10 cellular contexts compared by ENCODE assay signal in the genomic region with DNA sequence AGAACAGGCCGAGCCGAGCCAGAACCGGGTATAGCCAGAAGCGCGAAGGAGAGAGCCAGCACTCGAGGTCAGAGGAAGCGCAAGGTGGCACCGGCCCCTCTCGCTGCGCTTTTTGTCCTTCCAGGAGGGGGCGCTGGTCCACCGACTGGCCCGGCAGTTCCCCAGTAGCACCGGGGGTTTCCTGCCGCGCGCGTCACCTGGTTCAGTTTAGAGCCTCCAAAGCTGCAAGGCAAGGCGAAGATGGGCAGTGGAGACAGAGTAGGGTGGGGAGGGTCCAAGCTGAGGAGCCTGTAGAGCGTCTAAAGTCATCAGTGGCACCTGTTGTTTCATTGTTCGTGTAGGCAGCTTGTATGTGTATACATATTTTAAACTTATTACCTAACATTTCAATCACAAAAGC. TPM values are rescaled to one million over a fixed set of nuclear protein-coding genes. Genes with fewer than 3 reads are reported as not detected.
A peak's percentile ranks its signal among the peaks of the same experiment; 100 is the strongest.
DNase-seq lines count a peak whose midpoint lies in the region; ATAC-seq, FAIRE-seq and TF ChIP-seq lines count a peak whose summit lies in the region.
"Had no signal": no experiment of that assay in that cellular context is flagged by ENCODE, and none has a peak within 500 bp of the region (broad histone marks: within the 10 kb centered on the region; RNA-seq: fewer than 3 reads in every experiment).

No MANE protein-coding gene starts in this region.

- H3K27me3 ChIP-seq in right lobe of liver, result no peaks in the 10 kb centered on the region

- H3K4me3 Mint-ChIP-seq in activated T-helper 2 cell treated with anti-CD3 and anti-CD28 coated beads, Interferon-gamma antibody, Interleukin-2, Interleukin-4, amounts not matched to agents 10 μg/mL and 5 μg/mL and 100 μg/mL, durations not matched to agents 14 hours and 24 hours and 36 hours (ENCODE audit: low read depth), result no peak overlapping the region

- H3K36me3 ChIP-seq in HEK293 (ENCODE audit: control insufficient read depth in 2 of 2, insufficient read depth in 1 of 2, low read length in 2 of 2) (no peaks in the 10 kb centered on the region; a peak in 1 of 3 replicates), right lobe of liver (no peaks in the 10 kb centered on the region)

- 32% methylated on average over 11 of the region's 21 CpGs for WGBS in right lobe of liver (ENCODE audit: insufficient coverage, low coverage, low lambda C conversion rate, missing lambda C conversion rate)

- peak; percentile 20 for TF ChIP-seq CTCF in AG10803 (conservative IDR thresholded peaks at IDR 0.05; ENCODE audit: low read length)
- TF ChIP-seq CTCF in HEK293 (tag by site-specific recombination; IDR thresholded peaks at IDR 0.05), result peak; percentile 41; the same call in 1 of the 2 replicates
- peak; percentile 24 to 48 (median 34) for TF ChIP-seq CTCF in right lobe of liver (IDR thresholded peaks at IDR 0.05)

- CTCF ChIA-PET in HEK293 (lab: Yijun Ruan, JAX), result interaction anchor here (0.6 to 9.3 kb wide), 20 partner anchors 12 to 829 kb away, joined by 3 to 140 read pairs (median 6); no protein-coding TSS in a partner anchor

- no peaks in the 10 kb centered on the region for H3K4me1 Mint-ChIP-seq in activated T-helper 2 cell treated with anti-CD3 and anti-CD28 coated beads, Interferon-gamma antibody, Interleukin-2, Interleukin-4, amounts not matched to agents 10 μg/mL and 5 μg/mL and 100 μg/mL, durations not matched to agents 14 hours and 24 hours and 36 hours (ENCODE audit: low read depth)

- no peak overlapping the region for H3K27ac ChIP-seq in HEK293 (ENCODE audit: extremely low read depth, low read depth, low read length)
- no peak overlapping the region for H3K27ac ChIP-seq in right lobe of liver
- H3K27ac ChIP-seq in caudate nucleus (ENCODE audit: low read depth, low read length), result no peak overlapping the region

- DNase-seq in AG10803 (ENCODE audit: low read depth) (no peak), right lobe of liver (no peak), caudate nucleus (lab: John Stamatoyannopoulos, UW) (no peak), SW480 (ENCODE audit: low spot score) (no peak), HTR-8/SVneo (ENCODE audit: insufficient read length, low spot score) (no peak)
- DNase-seq in activated T-helper 2 cell treated with anti-CD3 and anti-CD28 coated beads, Interferon-gamma antibody, Interleukin-2, Interleukin-4, amounts not matched to agents 10 μg/mL and 5 μg/mL and 100 μg/mL, durations not matched to agents 14 hours and 24 hours and 36 hours (ENCODE audit: low spot score), result peak; percentile 21
- DNase-seq in effector CD8-positive, alpha-beta T cell (lab: John Stamatoyannopoulos, UW), result no peak
- DNase-seq: foreskin melanocyte, retina had no signal

- intact Hi-C loops in activated T-helper 2 cell treated with anti-CD3 and anti-CD28 coated beads, Interferon-gamma antibody, Interleukin-2, Interleukin-4, amounts not matched to agents 10 μg/mL and 5 μg/mL and 100 μg/mL, durations not matched to agents 14 hours and 24 hours and 36 hours (cut with micrococcal nuclease), result no loop called here
- intact Hi-C loops in right lobe of liver (cut with DNase I), result loop anchor here in 1 of 2 donors (10.0 kb wide), 1 partner anchor 58 kb away; no protein-coding TSS in a partner anchor

- peak in 3 of 4 donors; percentile 35 to 45 (median 44) for ATAC-seq in right lobe of liver

- H3K4me3 ChIP-seq in AG10803 (ENCODE audit: low read length), result no peak overlapping the region
- H3K4me3 ChIP-seq in HEK293 (ENCODE audit: low read depth, low read length), result no peak overlapping the region
- no peak overlapping the region for H3K4me3 ChIP-seq in right lobe of liver

- no peak for FAIRE-seq in HTR-8/SVneo (lab: Jason Lieb, UNC)

- H3K9me3 ChIP-seq in HEK293 (ENCODE audit: control insufficient read depth, insufficient read depth, low read depth, low read length) (no peaks in the 10 kb centered on the region), right lobe of liver (no peaks in the 10 kb centered on the region)

- H3K36me3 Mint-ChIP-seq in activated T-helper 2 cell treated with anti-CD3 and anti-CD28 coated beads, Interferon-gamma antibody, Interleukin-2, Interleukin-4, amounts not matched to agents 10 μg/mL and 5 μg/mL and 100 μg/mL, durations not matched to agents 14 hours and 24 hours and 36 hours (ENCODE audit: low read depth), result no peaks in the 10 kb centered on the region

- no peaks in the 10 kb centered on the region for H3K9me3 Mint-ChIP-seq in activated T-helper 2 cell treated with anti-CD3 and anti-CD28 coated beads, Interferon-gamma antibody, Interleukin-2, Interleukin-4, amounts not matched to agents 10 μg/mL and 5 μg/mL and 100 μg/mL, durations not matched to agents 14 hours and 24 hours and 36 hours

- TF ChIP-seq POLR2A in right lobe of liver (IDR thresholded peaks at IDR 0.05), result no peak

- H3K27me3 Mint-ChIP-seq in activated T-helper 2 cell treated with anti-CD3 and anti-CD28 coated beads, Interferon-gamma antibody, Interleukin-2, Interleukin-4, amounts not matched to agents 10 μg/mL and 5 μg/mL and 100 μg/mL, durations not matched to agents 14 hours and 24 hours and 36 hours (ENCODE audit: low read depth), result peaks cover 4% of the 10 kb centered on the region

- POLR2A ChIA-PET in HEK293 (lab: Yijun Ruan, JAX), result interaction anchor here (0.6 kb wide), 1 partner anchor 59 kb away, joined by 3 read pairs; no protein-coding TSS in a partner anchor

- H3K27ac Mint-ChIP-seq in activated T-helper 2 cell treated with anti-CD3 and anti-CD28 coated beads, Interferon-gamma antibody, Interleukin-2, Interleukin-4, amounts not matched to agents 10 μg/mL and 5 μg/mL and 100 μg/mL, durations not matched to agents 14 hours and 24 hours and 36 hours, result no peak overlapping the region

- peaks cover 18% of the 10 kb centered on the region for H3K4me1 ChIP-seq in HEK293 (ENCODE audit: control insufficient read depth, insufficient read depth, low read length)
- H3K4me1 ChIP-seq in right lobe of liver, result no peaks in the 10 kb centered on the region

TF ChIP-seq in HEK293, 187 proteins besides CTCF, POLR2A, EP300 and RAD21:
- TF ChIP-seq SCRT1 (tag by site-specific recombination; IDR thresholded peaks at IDR 0.05; ENCODE audit: borderline replicate concordance) (peak; percentile 68), SCRT2 (tag by site-specific recombination; IDR thresholded peaks at IDR 0.05) (peak; percentile 72), TRIM28 (IDR thresholded peaks at IDR 0.05; ENCODE audit: borderline replicate concordance, low read length) (no peak)

RNA-seq across cellular contexts. Expression of a gene that starts 7.6 kb away (rescaled TPM):
- not detected in 2 replicates for total RNA-seq in activated T-helper 2 cell treated with anti-CD3 and anti-CD28 coated beads, Interferon-gamma antibody, Interleukin-2, Interleukin-4, amounts not matched to agents 10 μg/mL and 5 μg/mL and 100 μg/mL, durations not matched to agents 14 hours and 24 hours and 36 hours
- total RNA-seq in right lobe of liver, result under 1 TPM in 2 of 6 experiments, not detected in 4; 0.11 to 0.51 TPM
